ENCODE assay signal across 17 cellular contexts in the genomic region with DNA sequence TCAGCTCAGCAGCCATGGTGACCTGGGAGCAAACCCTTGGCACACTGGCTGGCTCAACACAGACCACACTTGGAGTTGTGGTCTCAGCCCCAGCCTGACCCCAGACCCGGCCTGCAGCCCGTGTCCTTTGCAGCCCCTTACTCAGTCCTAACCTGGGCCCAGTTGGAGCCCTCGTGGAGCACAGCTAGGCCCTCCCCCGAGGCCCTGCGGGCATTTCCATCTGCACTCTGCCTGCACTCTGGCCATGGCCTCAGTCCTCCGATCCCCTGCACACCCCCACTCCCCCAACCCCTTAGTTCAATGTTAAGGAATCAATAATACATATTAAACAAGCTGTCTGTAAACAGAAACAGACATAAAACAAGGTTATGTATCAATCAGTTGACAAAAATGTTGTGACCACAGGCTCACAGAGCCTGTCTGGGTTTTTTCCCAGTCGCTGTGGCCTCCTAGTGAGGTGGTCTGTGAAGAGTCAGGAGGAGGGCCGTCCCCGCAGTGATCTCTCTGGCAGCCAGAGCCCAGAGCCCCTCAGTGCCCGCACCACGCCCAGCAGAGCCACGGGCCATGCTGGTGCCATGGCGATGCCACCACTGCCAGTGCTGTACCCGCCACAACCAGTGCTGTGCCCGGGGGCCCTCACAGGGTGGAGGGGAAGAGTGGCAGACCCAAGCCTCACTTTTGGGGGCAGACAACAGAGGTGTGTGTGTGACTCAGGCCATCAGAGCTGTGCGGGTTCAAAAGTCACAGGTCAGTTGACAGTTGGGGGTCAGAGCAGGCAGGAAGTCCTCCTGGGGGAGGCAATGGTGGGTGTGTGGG. TPM values are rescaled to one million over a fixed set of nuclear protein-coding genes. Genes with fewer than 3 reads are reported as not detected.
"Had no signal": no experiment of that assay in that cellular context is flagged by ENCODE, and none has a peak within 500 bp of the region (broad histone marks: within the 10 kb centered on the region; RNA-seq: fewer than 3 reads in every experiment).

No MANE protein-coding gene starts in this region.

- H3K4me1 Mint-ChIP-seq: activated naive CD8-positive, alpha-beta T cell treated with anti-CD3 and anti-CD28 coated beads for 36 hours had no signal

- H3K9me3 ChIP-seq: gastrocnemius medialis, mucosa of descending colon, prostate gland, suprapubic skin, upper lobe of left lung had no signal

- H3K36me3 Mint-ChIP-seq: activated naive CD8-positive, alpha-beta T cell treated with anti-CD3 and anti-CD28 coated beads for 36 hours; naive thymus-derived CD8-positive, alpha-beta T cell had no signal

- ATAC-seq: effector memory CD8-positive, alpha-beta T cell; naive thymus-derived CD8-positive, alpha-beta T cell had no signal

- H3K4me3 ChIP-seq: gastrocnemius medialis, mucosa of descending colon, prostate gland, suprapubic skin, upper lobe of left lung had no signal

- H3K36me3 ChIP-seq: gastrocnemius medialis, prostate gland, suprapubic skin, upper lobe of left lung had no signal

- H3K4me3 Mint-ChIP-seq: activated naive CD8-positive, alpha-beta T cell treated with anti-CD3 and anti-CD28 coated beads for 36 hours; activated T-helper 1 cell treated with anti-CD3 and anti-CD28 coated beads, Interleukin-12 subunit alpha, Interleukin-12 subunit beta, Interleukin-2, Interleukin-4 antibody, amounts not matched to agents 30 ng/mL and 10 ng/mL and 1 ng/mL, durations not matched to agents 14 hours and 24 hours and 36 hours; effector memory CD8-positive, alpha-beta T cell; naive thymus-derived CD8-positive, alpha-beta T cell; stimulated activated naive CD8-positive, alpha-beta T cell treated with anti-CD3 and anti-CD28 coated beads, Interleukin-15, Interleukin-2, amounts not matched to agents 100 ng/mL and 50 ng/mL, for 24 hours had no signal

- H3K27ac Mint-ChIP-seq: activated naive CD8-positive, alpha-beta T cell treated with anti-CD3 and anti-CD28 coated beads for 36 hours; activated T-helper 1 cell treated with anti-CD3 and anti-CD28 coated beads, Interleukin-12 subunit alpha, Interleukin-12 subunit beta, Interleukin-2, Interleukin-4 antibody, amounts not matched to agents 30 ng/mL and 10 ng/mL and 1 ng/mL, durations not matched to agents 14 hours and 24 hours and 36 hours; effector memory CD8-positive, alpha-beta T cell; naive thymus-derived CD8-positive, alpha-beta T cell; stimulated activated naive CD8-positive, alpha-beta T cell treated with anti-CD3 and anti-CD28 coated beads, Interleukin-15, Interleukin-2, amounts not matched to agents 100 ng/mL and 50 ng/mL, for 24 hours had no signal

- H3K27ac ChIP-seq: epithelial cell of prostate, gastrocnemius medialis, prostate gland, suprapubic skin, upper lobe of left lung had no signal

- H3K27me3 ChIP-seq: gastrocnemius medialis, upper lobe of left lung had no signal

- DNase-seq: activated CD4-positive, alpha-beta T cell treated with anti-CD3 and anti-CD28 coated beads, Interleukin-2, amount 50 U/mL, for 1 hour; activated naive CD8-positive, alpha-beta T cell treated with anti-CD3 and anti-CD28 coated beads for 36 hours; dermis blood vessel endothelial cell; effector memory CD8-positive, alpha-beta T cell; naive thymus-derived CD8-positive, alpha-beta T cell had no signal

- H3K4me1 ChIP-seq: gastrocnemius medialis, prostate gland had no signal

- H3K9me3 Mint-ChIP-seq: activated naive CD8-positive, alpha-beta T cell treated with anti-CD3 and anti-CD28 coated beads for 36 hours; activated T-helper 1 cell treated with anti-CD3 and anti-CD28 coated beads, Interleukin-12 subunit alpha, Interleukin-12 subunit beta, Interleukin-2, Interleukin-4 antibody, amounts not matched to agents 30 ng/mL and 10 ng/mL and 1 ng/mL, durations not matched to agents 14 hours and 24 hours and 36 hours; effector memory CD8-positive, alpha-beta T cell; naive thymus-derived CD8-positive, alpha-beta T cell; stimulated activated naive CD8-positive, alpha-beta T cell treated with anti-CD3 and anti-CD28 coated beads, Interleukin-15, Interleukin-2, amounts not matched to agents 100 ng/mL and 50 ng/mL, for 24 hours had no signal

RNA-seq across cellular contexts. Expression of a gene that starts 25.5 kb away (rescaled TPM):
- total RNA-seq: activated CD8-positive, alpha-beta memory T cell treated with anti-CD3 and anti-CD28 coated beads for 36 hours; activated naive CD8-positive, alpha-beta T cell treated with anti-CD3 and anti-CD28 coated beads for 36 hours; activated T-helper 1 cell treated with anti-CD3 and anti-CD28 coated beads, Interleukin-12 subunit alpha, Interleukin-12 subunit beta, Interleukin-2, Interleukin-4 antibody, amounts not matched to agents 30 ng/mL and 10 ng/mL and 1 ng/mL, durations not matched to agents 14 hours and 24 hours and 36 hours; bronchial epithelial cell; dermis blood vessel endothelial cell; gastrocnemius medialis; mucosa of descending colon; naive thymus-derived CD8-positive, alpha-beta T cell; omental fat pad; T-helper 2 cell treated with Interferon-gamma antibody and Interleukin-4, amounts not matched to agents 100 ng/mL and 5 ng/mL, for 36 hours had no signal
- polyA plus RNA-seq: naive thymus-derived CD8-positive, alpha-beta T cell had no signal
